20 cellular contexts compared by ENCODE assay signal in the genomic region with DNA sequence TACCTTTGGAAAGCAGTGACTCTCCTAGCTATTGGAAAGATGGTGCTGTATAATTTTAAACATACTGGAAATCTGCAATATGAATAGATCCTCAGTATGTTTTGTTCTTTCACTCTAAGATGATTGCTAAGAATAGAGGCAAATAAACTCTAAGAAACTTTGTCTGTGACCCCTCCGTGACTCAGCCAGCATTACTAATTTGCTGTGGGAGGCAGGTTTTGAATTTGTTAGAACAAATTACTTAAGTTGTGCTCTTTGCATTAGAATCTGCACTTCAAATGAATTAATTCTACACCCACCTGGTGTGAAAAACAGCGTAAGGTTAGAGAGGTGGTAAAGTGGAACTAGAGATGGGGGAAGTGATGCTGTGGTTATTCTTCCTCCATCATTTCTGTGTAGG.
DNase-seq lines count a peak whose midpoint lies in the region; ATAC-seq and TF ChIP-seq lines count a peak whose summit lies in the region.
"Had no signal": no experiment of that assay in that cellular context is flagged by ENCODE, and none has a peak within 500 bp of the region (broad histone marks: within the 10 kb centered on the region; RNA-seq: fewer than 3 reads in every experiment).

No MANE protein-coding gene starts in this region.

- CTCF ChIA-PET in activated CD8-positive, alpha-beta T cell treated with anti-CD3 and anti-CD28 coated beads for 36 hours (lab: Charles Lee): no interaction called here
- CTCF ChIA-PET in activated CD8-positive, alpha-beta T cell treated with anti-CD3 and anti-CD28 coated beads, Interleukin-2, amount 10 ng/mL, durations not matched to agents 7 days and 5 days (lab: Charles Lee): interaction anchor here (1.8 kb wide), 1 partner anchor 54 kb away, joined by 8 read pairs; no protein-coding TSS in a partner anchor

- peaks cover 3% of the 10 kb centered on the region for H3K9me3 Mint-ChIP-seq in activated CD8-positive, alpha-beta T cell treated with anti-CD3 and anti-CD28 coated beads for 36 hours
- no peaks in the 10 kb centered on the region for H3K9me3 Mint-ChIP-seq in activated CD8-positive, alpha-beta T cell treated with anti-CD3 and anti-CD28 coated beads, Interleukin-2, amount 10 ng/mL, durations not matched to agents 7 days and 5 days (ENCODE audit: insufficient read depth)

- no peaks in the 10 kb centered on the region for H3K9me3 ChIP-seq in BE2C
- H3K9me3 ChIP-seq: BLaER1 had no signal

- H3K36me3 Mint-ChIP-seq in activated CD8-positive, alpha-beta T cell treated with anti-CD3 and anti-CD28 coated beads for 36 hours (ENCODE audit: low read depth): peaks cover 3% of the 10 kb centered on the region
- peaks cover 3% of the 10 kb centered on the region for H3K36me3 Mint-ChIP-seq in activated CD8-positive, alpha-beta T cell treated with anti-CD3 and anti-CD28 coated beads, Interleukin-2, amount 10 ng/mL, durations not matched to agents 7 days and 5 days (ENCODE audit: low read depth)

- no peak overlapping the region for H3K4me3 ChIP-seq in brain microvascular endothelial cell (ENCODE audit: low read depth, low read length)
- H3K4me3 ChIP-seq in BE2C (ENCODE audit: low read depth, low read length): no peak overlapping the region
- H3K4me3 ChIP-seq: BLaER1 had no signal

- peaks cover 7% of the 10 kb centered on the region for H3K27me3 Mint-ChIP-seq in activated CD8-positive, alpha-beta T cell treated with anti-CD3 and anti-CD28 coated beads for 36 hours
- H3K27me3 Mint-ChIP-seq in activated CD8-positive, alpha-beta T cell treated with anti-CD3 and anti-CD28 coated beads, Interleukin-2, amount 10 ng/mL, durations not matched to agents 7 days and 5 days (ENCODE audit: low read depth): peaks cover 7% of the 10 kb centered on the region

- no peaks in the 10 kb centered on the region for H3K27me3 ChIP-seq in brain microvascular endothelial cell (replicated peaks)
- H3K27me3 ChIP-seq in BE2C: no peaks in the 10 kb centered on the region
- H3K27me3 ChIP-seq: BLaER1 had no signal

- peak; percentile 39 for ATAC-seq in activated CD8-positive, alpha-beta T cell treated with anti-CD3 and anti-CD28 coated beads for 36 hours
- ATAC-seq in activated CD8-positive, alpha-beta T cell treated with anti-CD3 and anti-CD28 coated beads, Interleukin-2, amount 10 ng/mL, durations not matched to agents 7 days and 5 days: no peak
- ATAC-seq in GM21367 (IDR thresholded peaks at IDR 0.05; ENCODE audit: unreplicated experiment) (no peak), GM21529 (IDR thresholded peaks at IDR 0.05; ENCODE audit: unreplicated experiment) (no peak)
- ATAC-seq: Panc1, Right ventricle myocardium inferior had no signal

- no peak overlapping the region for H3K4me3 Mint-ChIP-seq in activated CD8-positive, alpha-beta T cell treated with anti-CD3 and anti-CD28 coated beads for 36 hours
- H3K4me3 Mint-ChIP-seq in activated CD8-positive, alpha-beta T cell treated with anti-CD3 and anti-CD28 coated beads, Interleukin-2, amount 10 ng/mL, durations not matched to agents 7 days and 5 days: no peak overlapping the region
- H3K4me3 Mint-ChIP-seq: CD8-positive, alpha-beta memory T cell; H9 had no signal

- intact Hi-C loops in activated CD8-positive, alpha-beta T cell treated with anti-CD3 and anti-CD28 coated beads for 36 hours (cut with micrococcal nuclease): no loop called here

- DNase-seq in activated CD8-positive, alpha-beta T cell treated with anti-CD3 and anti-CD28 coated beads for 36 hours: peak; percentile 7
- DNase-seq in activated CD8-positive, alpha-beta T cell treated with anti-CD3 and anti-CD28 coated beads, Interleukin-2, amount 10 ng/mL, durations not matched to agents 7 days and 5 days: no peak
- peak; percentile 18 for DNase-seq in brain microvascular endothelial cell
- DNase-seq in hepatic stellate cell (ENCODE audit: low spot score): peak; percentile 19
- DNase-seq in HT-29 (ENCODE audit: low spot score): no peak
- DNase-seq in BE2C: no peak
- DNase-seq: CD8-positive, alpha-beta memory T cell; H9; Kasumi-1; NCI-H1417 treated with DMSO at 0.1 percent for 48 hours; NCI-H2029; NCI-H2171 treated with DMSO at 0.1 percent for 48 hours; NCI-H510A; NCI-H82 had no signal

- H3K36me3 ChIP-seq in brain microvascular endothelial cell (replicated peaks) (no peaks in the 10 kb centered on the region), BE2C (no peaks in the 10 kb centered on the region)
- H3K36me3 ChIP-seq: BLaER1 had no signal

- in situ Hi-C loops in brain microvascular endothelial cell (cut with HindIII; ENCODE audit: low pct_ligation_motif_present, low sequenced_read_pairs): no loop called here

- H3K4me1 Mint-ChIP-seq in activated CD8-positive, alpha-beta T cell treated with anti-CD3 and anti-CD28 coated beads for 36 hours (ENCODE audit: low read depth): peaks cover 10% of the 10 kb centered on the region
- no peaks in the 10 kb centered on the region for H3K4me1 Mint-ChIP-seq in activated CD8-positive, alpha-beta T cell treated with anti-CD3 and anti-CD28 coated beads, Interleukin-2, amount 10 ng/mL, durations not matched to agents 7 days and 5 days (ENCODE audit: low read depth)
- H3K4me1 Mint-ChIP-seq: CD8-positive, alpha-beta memory T cell; H9 had no signal

- POLR2A ChIA-PET in activated CD8-positive, alpha-beta T cell treated with anti-CD3 and anti-CD28 coated beads for 36 hours (lab: Charles Lee): no interaction called here
- POLR2A ChIA-PET in activated CD8-positive, alpha-beta T cell treated with anti-CD3 and anti-CD28 coated beads, Interleukin-2, amount 10 ng/mL, durations not matched to agents 7 days and 5 days (lab: Charles Lee): no interaction called here

- no peak for TF ChIP-seq CTCF in activated CD8-positive, alpha-beta T cell treated with anti-CD3 and anti-CD28 coated beads for 36 hours (IDR thresholded peaks at IDR 0.05)
- TF ChIP-seq CTCF in brain microvascular endothelial cell (IDR thresholded peaks at IDR 0.05; ENCODE audit: low read depth, low read length, missing control alignments) (no peak), BE2C (IDR thresholded peaks at IDR 0.05; ENCODE audit: low read depth, low read length) (no peak)

- no peak overlapping the region for H3K27ac ChIP-seq in brain microvascular endothelial cell
- H3K27ac ChIP-seq: 22Rv1, BLaER1 had no signal

- H3K4me1 ChIP-seq in BE2C: no peaks in the 10 kb centered on the region
- H3K4me1 ChIP-seq: BLaER1 had no signal

- H3K27ac Mint-ChIP-seq in activated CD8-positive, alpha-beta T cell treated with anti-CD3 and anti-CD28 coated beads for 36 hours: no peak overlapping the region
- H3K27ac Mint-ChIP-seq in activated CD8-positive, alpha-beta T cell treated with anti-CD3 and anti-CD28 coated beads, Interleukin-2, amount 10 ng/mL, durations not matched to agents 7 days and 5 days: no peak overlapping the region
- H3K27ac Mint-ChIP-seq: CD8-positive, alpha-beta memory T cell; H9 had no signal

Comparison
In these comparisons a context has a peak if more than half of its experiments do, and no peak if none do; other contexts are left out.
1. DNase-seq: peak in activated CD8-positive, alpha-beta T cell treated with anti-CD3 and anti-CD28 coated beads for 36 hours (single experiment), brain microvascular endothelial cell (single experiment) and hepatic stellate cell (single experiment); none in activated CD8-positive, alpha-beta T cell treated with anti-CD3 and anti-CD28 coated beads, Interleukin-2, amount 10 ng/mL, durations not matched to agents 7 days and 5 days (single experiment), HT-29 (single experiment) and BE2C (single experiment).